ENCODE assay signal across 23 cellular contexts in the genomic region with DNA sequence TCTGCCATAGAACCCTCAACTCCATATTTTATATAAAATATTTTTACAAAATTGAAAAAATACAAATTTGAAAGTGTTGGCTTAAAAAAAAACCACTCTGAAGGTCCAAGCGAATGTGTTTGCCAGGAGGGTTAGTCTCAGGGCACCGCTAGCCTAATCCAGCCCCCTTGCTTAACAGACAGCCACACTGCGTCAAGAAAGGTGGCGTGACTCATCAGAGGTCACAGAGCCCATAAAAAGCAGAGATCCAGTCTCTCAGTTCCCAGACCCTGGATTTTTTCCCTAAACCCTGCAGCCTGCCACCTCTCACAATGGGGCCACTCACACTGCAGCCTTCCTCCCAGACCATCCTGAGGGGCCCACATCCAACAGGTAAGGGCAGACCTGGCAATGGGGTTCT. TPM values are rescaled to one million over a fixed set of nuclear protein-coding genes. Genes with fewer than 3 reads are reported as not detected.
DNase-seq lines count a peak whose midpoint lies in the region; ATAC-seq and TF ChIP-seq lines count a peak whose summit lies in the region.
"Had no signal": no experiment of that assay in that cellular context is flagged by ENCODE, and none has a peak within 500 bp of the region (broad histone marks: within the 10 kb centered on the region; RNA-seq: fewer than 3 reads in every experiment).

No MANE protein-coding gene starts in this region.

- TF ChIP-seq POLR2A in HCT116 (IDR thresholded peaks at IDR 0.05; ENCODE audit: borderline replicate concordance, extremely low read depth, insufficient read depth, insufficient read length) (no peak), adrenal gland (IDR thresholded peaks at IDR 0.05) (no peak), heart left ventricle (IDR thresholded peaks at IDR 0.05) (no peak)

- ATAC-seq in HCT116 (no peak), HG03432 (IDR thresholded peaks at IDR 0.05; ENCODE audit: unreplicated experiment) (no peak), GM19397 (IDR thresholded peaks at IDR 0.05; ENCODE audit: unreplicated experiment) (no peak), heart left ventricle (no peak)
- ATAC-seq: left cardiac atrium, Panc1 had no signal

- no peak for TF ChIP-seq RAD21 in HCT116 (IDR thresholded peaks at IDR 0.05; ENCODE audit: low read depth)

- H3K4me1 ChIP-seq in HCT116 (ENCODE audit: control insufficient read depth in 1 of 2, insufficient read depth in 2 of 2, low read length in 2 of 2) (peaks cover 15 to 42% of the 10 kb centered on the region in 2 experiments), adrenal gland (replicated peaks in 1 of 2) (peaks cover 45 to 62% of the 10 kb centered on the region in 2 donors), heart left ventricle (peaks cover 0 to 56% (median 30%) of the 10 kb centered on the region in 12 donors)

- no peak for TF ChIP-seq CTCF in HCT116 (IDR thresholded peaks at IDR 0.05 in 2 of 3, conservative IDR thresholded peaks at IDR 0.05 in 1 of 3; ENCODE audit: borderline replicate concordance in 1 of 3, insufficient read depth in 1 of 3, low read depth in 2 of 3, low read length in 2 of 3)
- TF ChIP-seq CTCF in adrenal gland (IDR thresholded peaks at IDR 0.05), result no peak
- TF ChIP-seq CTCF in heart left ventricle (IDR thresholded peaks at IDR 0.05), result no peak

- H3K27ac ChIP-seq in HCT116 (ENCODE audit: low read depth, low read length), result no peak overlapping the region
- H3K27ac ChIP-seq in adrenal gland, result peak overlapping the region in 3 of 5 donors; percentile 13 to 95 (median 94)
- no peak overlapping the region for H3K27ac ChIP-seq in heart left ventricle
- H3K27ac ChIP-seq: neutrophil, stomach, upper lobe of left lung had no signal

- H3K79me2 ChIP-seq in HCT116 (ENCODE audit: insufficient read depth, low read length), result no peaks in the 10 kb centered on the region

- WGBS in adrenal gland, 4 donors, result 37 to 51% (median 50%) methylated on average over 4 of the region's 4 CpGs
- 96 to 100% (median 97%) methylated on average over 4 of the region's 4 CpGs for WGBS in heart left ventricle, 4 donors

- H3K36me3 ChIP-seq in HCT116 (ENCODE audit: control insufficient read depth in 1 of 2, insufficient read depth in 2 of 2, low read length in 2 of 2) (no peaks in the 10 kb centered on the region), adrenal gland (replicated peaks in 1 of 2) (no peaks in the 10 kb centered on the region), heart left ventricle (no peaks in the 10 kb centered on the region)
- H3K36me3 ChIP-seq: neutrophil, sigmoid colon, stomach, upper lobe of left lung had no signal

- no peaks in the 10 kb centered on the region for H4K20me1 ChIP-seq in HCT116 (ENCODE audit: insufficient read depth)

- H3K4me2 ChIP-seq in HCT116 (ENCODE audit: low read length), result peak overlapping the region; percentile 51

- H3K27me3 ChIP-seq in HCT116 (ENCODE audit: insufficient read depth, low read length), result no peaks in the 10 kb centered on the region
- H3K27me3 ChIP-seq in adrenal gland, result no peaks in the 10 kb centered on the region
- H3K27me3 ChIP-seq in heart left ventricle, result peaks cover 0 to 20% (median 0%) of the 10 kb centered on the region in 9 donors

- H3K9me2 ChIP-seq in HCT116 (ENCODE audit: insufficient read depth), result no peaks in the 10 kb centered on the region

- POLR2A ChIA-PET in HCT116 (lab: Charles Lee), result no interaction called here

- intact Hi-C loops in HCT116 (cut with micrococcal nuclease), result no loop called here
- intact Hi-C loops in adrenal gland (cut with DNase I), result no loop called here
- intact Hi-C loops in heart left ventricle (cut with DNase I), result no loop called here

- DNase-seq in A172 (ENCODE audit: low spot score) (peak; percentile 32), HCT116 (ENCODE audit: low read depth, low spot score) (no peak), adrenal gland (peak; percentile 73 to 91 (median 83)), islet precursor cell (peak; percentile 88), heart left ventricle (no peak)
- DNase-seq in effector CD8-positive, alpha-beta T cell (lab: John Stamatoyannopoulos, UW), result no peak
- DNase-seq: ACHN; activated CD4-positive, alpha-beta T cell treated with anti-CD3 and anti-CD28 coated beads for 4 hours; activated effector memory CD4-positive, alpha-beta T cell treated with anti-CD3 and anti-CD28 coated beads, Interleukin-2, amount 50 U/mL, for 16 hours; CD4-positive, CD25-positive, alpha-beta regulatory T cell; foreskin melanocyte; KBM-7; left cardiac atrium; NCI-H1436 treated with DMSO at 0.1 percent for 48 hours; NCI-H774; sigmoid colon; stomach; SW 1271; upper lobe of left lung had no signal

- H3K4me3 ChIP-seq in HCT116 (replicated peaks in 1 of 2; ENCODE audit: low read depth in 1 of 2, low read length in 2 of 2), result no peak overlapping the region
- H3K4me3 ChIP-seq in adrenal gland, result no peak overlapping the region
- H3K4me3 ChIP-seq in heart left ventricle, result no peak overlapping the region
- H3K4me3 ChIP-seq: sigmoid colon, stomach, upper lobe of left lung had no signal

- no peak overlapping the region for H3K9ac ChIP-seq in HCT116 (ENCODE audit: low read length)

- H2AFZ ChIP-seq in HCT116 (ENCODE audit: low read depth, low read length, poor library complexity, severe bottlenecking), result no peak overlapping the region

- CTCF ChIA-PET in HCT116 (lab: Charles Lee), result interaction anchor here (5.1 kb wide), 1 partner anchor 13 kb away, joined by 26 read pairs; no protein-coding TSS in a partner anchor

- no TSS peak for BruUV-seq in HCT116 (replicated peaks; lab: Mats Ljungman, UMichigan)

- H3K9me3 ChIP-seq in HCT116 (ENCODE audit: control insufficient read depth in 1 of 2, insufficient read depth in 1 of 2, low read depth in 1 of 2, low read length in 2 of 2) (no peaks in the 10 kb centered on the region), adrenal gland (replicated peaks in 1 of 3) (no peaks in the 10 kb centered on the region), heart left ventricle (no peaks in the 10 kb centered on the region)
- H3K9me3 ChIP-seq: neutrophil, sigmoid colon, stomach, upper lobe of left lung had no signal

- RAD21 ChIA-PET in HCT116 (lab: Charles Lee; ENCODE audit: low non-redundant PET in 1 of 2, low total read pairs in 2 of 2, uncharacterized antibody in 2 of 2, unreplicated experiment in 2 of 2), result no interaction called here

TF ChIP-seq in HCT116, 20 proteins besides CTCF, POLR2A, EP300 and RAD21:
- TF ChIP-seq EZH2 (IDR thresholded peaks at IDR 0.05), result no peak
- no peak for TF ChIP-seq JUND (IDR thresholded peaks at IDR 0.05)
- TF ChIP-seq CBX3 (IDR thresholded peaks at IDR 0.05; ENCODE audit: low read depth), result no peak
- no peak for TF ChIP-seq POLR2AphosphoS5 (IDR thresholded peaks at IDR 0.05; ENCODE audit: low read depth, low read length)
- TF ChIP-seq, protein P1, sequence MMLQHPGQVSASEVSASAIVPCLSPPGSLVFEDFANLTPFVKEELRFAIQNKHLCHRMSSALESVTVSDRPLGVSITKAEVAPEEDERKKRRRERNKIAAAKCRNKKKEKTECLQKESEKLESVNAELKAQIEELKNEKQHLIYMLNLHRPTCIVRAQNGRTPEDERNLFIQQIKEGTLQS (IDR thresholded peaks at IDR 0.05), result no peak
- no peak for TF ChIP-seq ELF1 (IDR thresholded peaks at IDR 0.05; ENCODE audit: borderline replicate concordance, low read depth)
- TF ChIP-seq CEBPB (IDR thresholded peaks at IDR 0.05; ENCODE audit: low read depth), result no peak
- no peak for TF ChIP-seq YY1 (IDR thresholded peaks at IDR 0.05; ENCODE audit: extremely low read depth, insufficient replicate concordance, low read depth, low read length)
TF ChIP-seq in HCT116: peak in this region for 0.

RNA-seq across cellular contexts. Expression of gene TNS1, which starts 3.9 kb away (rescaled TPM):
- 1.6 and 1.7 TPM in 2 replicates for total RNA-seq in A172 (2014; rRNA removed; shearing (Covaris generic))
- 6.2 TPM for total RNA-seq in HCT116 (2021; ENCODE audit: unreplicated experiment)
- polyA plus RNA-seq in HCT116 (2012), result 2.4 TPM in 2 replicates
- 100 to 1,000 TPM; 238 to 341 (median 304) TPM for total RNA-seq in adrenal gland
- polyA plus RNA-seq in adrenal gland, result 100 to 1,000 TPM in 2 of 3 donors, 10 to 100 TPM in 1; 46.7 to 123 (median 122) TPM
- total RNA-seq in heart left ventricle, result 100 to 1,000 TPM; 513 to 899 (median 742) TPM
- 100 to 1,000 TPM; 243 to 339 TPM for polyA plus RNA-seq in heart left ventricle
- polyA plus RNA-seq: CD4-positive, CD25-positive, alpha-beta regulatory T cell had no signal

Comparison
In these comparisons a context has a peak if more than half of its experiments do, and no peak if none do; other contexts are left out.
1. DNase-seq: peak in A172 (single experiment), adrenal gland (7 of 7) and islet precursor cell (single experiment); none in HCT116 (single experiment), effector CD8-positive, alpha-beta T cell (single experiment) and heart left ventricle (0 of 5).
2. H3K27ac ChIP-seq: peak in adrenal gland (3 of 5); none in HCT116 (single experiment) and heart left ventricle (0 of 12).
3. RNA of gene TNS1, which starts 3.9 kb away (total RNA-seq): 513 to 899 TPM in heart left ventricle and 238 to 341 TPM in adrenal gland; 6.2 TPM in HCT116 (single experiment) and 1.6 to 1.7 TPM in A172; every median in the first group is over 10 times any median in the second.